ENCODE assay signal across 14 cellular contexts in the genomic region with DNA sequence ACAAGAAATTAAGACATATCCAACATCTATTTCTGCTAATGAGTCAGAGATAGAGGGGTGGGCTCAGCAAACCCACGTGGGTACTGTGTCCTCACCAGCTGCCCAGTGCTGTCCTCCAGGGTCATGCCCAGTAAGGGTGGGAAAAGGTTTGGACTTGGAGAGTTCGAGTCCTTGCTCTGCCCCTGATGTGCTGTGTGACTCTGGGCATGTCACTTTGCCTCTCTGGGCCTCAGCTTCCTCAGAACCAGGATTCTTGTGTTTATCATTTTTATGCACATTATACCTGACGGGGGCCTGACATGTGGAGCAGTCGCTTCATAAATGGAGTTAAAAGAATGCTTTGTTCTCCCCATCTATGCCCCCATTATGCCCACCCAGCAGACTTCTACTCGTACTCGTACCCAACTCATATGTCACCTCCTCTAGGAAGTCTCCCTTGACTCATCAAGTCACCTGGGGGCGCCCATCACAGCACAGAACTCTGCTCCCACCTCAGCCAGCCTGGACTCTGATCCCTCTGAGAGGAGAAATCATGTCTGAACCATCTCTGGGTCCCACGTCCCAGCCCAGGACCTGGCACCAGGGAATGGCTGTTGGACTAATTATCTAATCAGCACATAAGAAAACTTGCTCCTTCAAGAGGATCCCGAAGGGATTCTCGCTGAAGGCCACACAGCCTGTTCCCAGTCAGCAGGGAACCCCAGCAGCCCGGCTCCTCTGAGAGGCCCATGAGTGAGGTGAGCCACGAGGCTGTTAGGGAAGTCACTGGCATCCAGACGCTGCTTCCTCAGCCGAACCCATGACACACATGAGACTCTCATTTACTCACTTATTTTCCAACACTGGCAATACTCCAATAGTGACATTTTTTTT. TPM values are rescaled to one million over a fixed set of nuclear protein-coding genes. Genes with fewer than 3 reads are reported as not detected.
DNase-seq lines count a peak whose midpoint lies in the region; ATAC-seq and TF ChIP-seq lines count a peak whose summit lies in the region.
"Had no signal": no experiment of that assay in that cellular context is flagged by ENCODE, and none has a peak within 500 bp of the region (broad histone marks: within the 10 kb centered on the region; RNA-seq: fewer than 3 reads in every experiment).

No MANE protein-coding gene starts in this region.

- H3K4me1 ChIP-seq in breast epithelium (no peaks in the 10 kb centered on the region), adipocyte (ENCODE audit: control insufficient read depth, insufficient read depth, low read length) (peaks cover 7% of the 10 kb centered on the region), transverse colon (peaks cover 4 to 21% (median 13%) of the 10 kb centered on the region in 4 donors)

- no peak overlapping the region for H3K4me3 ChIP-seq in breast epithelium
- no peak overlapping the region for H3K4me3 ChIP-seq in adipocyte (ENCODE audit: low read length)
- H3K4me3 ChIP-seq in transverse colon: no peak overlapping the region
- H3K4me3 ChIP-seq: dorsolateral prefrontal cortex had no signal

- no peak overlapping the region for H3K4me3 Mint-ChIP-seq in MCF 10A (ENCODE audit: unreplicated experiment)
- H3K4me3 Mint-ChIP-seq: activated T-cell treated with anti-CD3 and anti-CD28 coated beads, Interleukin-2, amount 50 U/mL, for 4 hours had no signal

- 75 to 87% methylated on average over 4 to 14 of the region's 14 CpGs for WGBS in transverse colon (ENCODE audit: low coverage in 1 of 2), 2 donors

- in situ Hi-C loops in transverse colon (cut with MboI; ENCODE audit: low pct_ligation_motif_present in 1 of 4, low pct_unique_long_range_greater_than_20kb in 1 of 4, low sequenced_read_pairs in 3 of 4): loop anchor here in 1 of 4 donors (25.0 kb wide), 1 partner anchor 293 kb away; the partner anchor contains the start of gene B3GNT6

- intact Hi-C loops in breast epithelium (cut with DNase I; ENCODE audit: low total_unique reads) (no loop called here), MCF 10A (cut with micrococcal nuclease) (no loop called here), transverse colon (cut with DNase I; ENCODE audit: low total_unique reads) (no loop called here)

- peak in 1 of 2 donors; percentile 31 for DNase-seq in breast epithelium (ENCODE audit: low spot score in 2 of 2)
- DNase-seq in MCF 10A (ENCODE audit: unreplicated experiment): no peak
- peak; percentile 32 for DNase-seq in adipocyte (ENCODE audit: low read depth)
- no peak for DNase-seq in left lobe of liver (ENCODE audit: low spot score)
- peak; percentile 33 for DNase-seq in transverse colon
- no peak for DNase-seq in stimulated activated naive CD4-positive, alpha-beta T cell treated with Interleukin-2 at 50 U/mL for 16 hours (lab: John Stamatoyannopoulos, UW)
- DNase-seq: activated T-cell treated with anti-CD3 and anti-CD28 coated beads, Interleukin-2, amount 50 U/mL, for 4 hours; amniotic stem cell; dorsolateral prefrontal cortex; NCI-H1048; NCI-H526; SHP77 had no signal

- ATAC-seq in left lobe of liver (peak; percentile 28), HG03439 (IDR thresholded peaks at IDR 0.05; ENCODE audit: unreplicated experiment) (no peak), GM19351 (IDR thresholded peaks at IDR 0.05; ENCODE audit: unreplicated experiment) (no peak)
- ATAC-seq: activated T-cell treated with anti-CD3 and anti-CD28 coated beads, Interleukin-2, amount 50 U/mL, for 4 hours had no signal

- TF ChIP-seq EP300 in transverse colon (IDR thresholded peaks at IDR 0.05; ENCODE audit: low read depth): no peak

- peaks cover 6% of the 10 kb centered on the region for H3K4me1 Mint-ChIP-seq in MCF 10A (ENCODE audit: insufficient read depth, unreplicated experiment)

- H3K9ac ChIP-seq in adipocyte (ENCODE audit: low read length): no peak overlapping the region

- POLR2A ChIA-PET in MCF 10A (lab: Yijun Ruan, JAX): no interaction called here

- peak overlapping the region; percentile 26 to 30 for H3K27ac ChIP-seq in breast epithelium
- H3K27ac ChIP-seq in transverse colon: peak overlapping the region in 3 of 4 donors; percentile 40 to 73 (median 61)
- H3K27ac ChIP-seq: dorsolateral prefrontal cortex had no signal

- TF ChIP-seq POLR2A in breast epithelium (IDR thresholded peaks at IDR 0.05) (no peak), transverse colon (IDR thresholded peaks at IDR 0.05) (no peak)

- CTCF ChIA-PET in MCF 10A (lab: Yijun Ruan, JAX): interaction anchor here (0.9 kb wide), 1 partner anchor 56 kb away, joined by 4 read pairs; no protein-coding TSS in a partner anchor

- no peaks in the 10 kb centered on the region for H3K36me3 Mint-ChIP-seq in MCF 10A (ENCODE audit: insufficient read depth, unreplicated experiment)

- H3K9me3 ChIP-seq in breast epithelium (no peaks in the 10 kb centered on the region), adipocyte (ENCODE audit: control insufficient read depth, low read length) (no peaks in the 10 kb centered on the region), transverse colon (no peaks in the 10 kb centered on the region)

- no peak overlapping the region for H3K27ac Mint-ChIP-seq in MCF 10A (ENCODE audit: low read depth, unreplicated experiment)

- no peak for TF ChIP-seq CTCF in breast epithelium (IDR thresholded peaks at IDR 0.05)
- TF ChIP-seq CTCF in MCF 10A (IDR thresholded peaks at IDR 0.05; ENCODE audit: unreplicated experiment): no peak
- no peak for TF ChIP-seq CTCF in transverse colon (IDR thresholded peaks at IDR 0.05)

- H3K27me3 Mint-ChIP-seq in MCF 10A (ENCODE audit: insufficient read depth, unreplicated experiment): no peaks in the 10 kb centered on the region

- no peaks in the 10 kb centered on the region for H3K9me3 Mint-ChIP-seq in MCF 10A (ENCODE audit: unreplicated experiment)
- H3K9me3 Mint-ChIP-seq: activated T-cell treated with anti-CD3 and anti-CD28 coated beads, Interleukin-2, amount 50 U/mL, for 4 hours had no signal

- no peaks in the 10 kb centered on the region for H3K27me3 ChIP-seq in breast epithelium
- H3K27me3 ChIP-seq in adipocyte (replicated peaks; ENCODE audit: control insufficient read depth, insufficient read depth, low read length): no peaks in the 10 kb centered on the region
- no peaks in the 10 kb centered on the region for H3K27me3 ChIP-seq in transverse colon
- H3K27me3 ChIP-seq: dorsolateral prefrontal cortex had no signal

- no peaks in the 10 kb centered on the region for H3K36me3 ChIP-seq in breast epithelium
- H3K36me3 ChIP-seq in adipocyte (ENCODE audit: control insufficient read depth, insufficient read depth, low read length, severe bottlenecking): no peaks in the 10 kb centered on the region
- H3K36me3 ChIP-seq in transverse colon: no peaks in the 10 kb centered on the region

- no TSS peak for BruUV-seq in MCF 10A (replicated peaks; lab: Mats Ljungman, UMichigan)

RNA-seq across cellular contexts. Expression of gene TSKU, which starts 38.7 kb away (rescaled TPM):
- 100 to 1,000 TPM in 1 of 3 donors, 10 to 100 TPM in 2; 51.1 to 360 (median 65.1) TPM for total RNA-seq in breast epithelium
- total RNA-seq in MCF 10A (2022): 18.4 and 20.1 TPM in 2 replicates
- total RNA-seq in left lobe of liver: 547 TPM
- 10 to 100 TPM; 32.0 to 80.7 (median 63.4) TPM for total RNA-seq in transverse colon

Comparison
In these comparisons a context has a peak if more than half of its experiments do, and no peak if none do; other contexts are left out.
1. DNase-seq: peak in adipocyte (single experiment) and transverse colon (single experiment); none in MCF 10A (single experiment), left lobe of liver (single experiment) and stimulated activated naive CD4-positive, alpha-beta T cell treated with Interleukin-2 at 50 U/mL for 16 hours (single experiment).